In the genomic region with DNA sequence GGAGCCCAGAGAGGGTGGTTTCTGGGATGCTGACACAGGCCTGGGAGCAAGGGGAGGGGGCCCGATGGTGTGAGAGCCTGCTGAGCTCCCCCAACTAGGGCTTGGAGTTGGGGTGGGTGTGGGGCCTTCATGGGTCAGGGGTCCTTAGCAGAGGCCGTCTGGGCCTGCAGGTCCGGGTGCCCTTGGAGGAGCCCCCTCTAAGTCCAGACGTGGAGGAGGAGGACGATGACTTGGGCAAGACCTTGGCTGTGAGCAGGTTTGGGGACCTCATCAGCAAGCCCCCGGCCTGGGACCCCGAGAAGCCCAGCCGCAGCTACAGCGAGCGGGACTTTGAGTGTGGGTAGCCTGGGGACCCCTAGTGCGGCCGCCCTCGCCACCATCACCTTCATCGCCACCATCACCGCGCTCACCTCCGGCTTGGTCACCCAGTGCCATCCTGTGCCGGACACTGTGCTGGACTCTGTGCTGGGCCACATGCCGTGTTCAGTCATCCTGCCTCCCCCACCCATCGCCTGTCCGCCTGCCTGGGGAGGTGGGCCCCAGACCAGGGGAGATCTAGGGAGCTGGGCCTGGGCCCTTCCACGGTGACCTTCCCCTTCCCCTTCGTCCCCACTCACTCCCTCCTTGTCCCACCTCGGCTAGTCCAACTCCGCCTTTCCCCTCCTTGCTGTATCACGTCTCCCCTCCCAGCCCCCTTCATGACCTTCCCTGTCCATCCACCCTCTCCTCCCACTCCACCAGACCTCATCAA, we compare ENCODE assay signal across 11 cellular contexts. TPM values are rescaled to one million over a fixed set of nuclear protein-coding genes. Genes with fewer than 3 reads are reported as not detected.
DNase-seq lines count a peak whose midpoint lies in the region; ATAC-seq, FAIRE-seq and TF ChIP-seq lines count a peak whose summit lies in the region.
"Had no signal": no experiment of that assay in that cellular context is flagged by ENCODE, and none has a peak within 500 bp of the region (broad histone marks: within the 10 kb centered on the region; RNA-seq: fewer than 3 reads in every experiment).

No MANE protein-coding gene starts in this region.

- no peak for FAIRE-seq in kidney (lab: Jason Lieb, UNC)
- FAIRE-seq: HTR-8/SVneo had no signal

- H3K27me3 ChIP-seq in stomach, result peaks cover 0 to 35% (median 23%) of the 10 kb centered on the region in 3 donors

- H3K36me3 ChIP-seq in kidney (ENCODE audit: control insufficient read depth in 1 of 2, insufficient read depth in 2 of 2, low read length in 2 of 2) (no peaks in the 10 kb centered on the region), stomach (no peaks in the 10 kb centered on the region)

- TF ChIP-seq EP300 in stomach (IDR thresholded peaks at IDR 0.05), result no peak

- H3K9me3 ChIP-seq in kidney (ENCODE audit: control insufficient read depth in 1 of 2, low read length in 2 of 2) (no peaks in the 10 kb centered on the region), stomach (no peaks in the 10 kb centered on the region)

- no peak for TF ChIP-seq POLR2A in stomach (IDR thresholded peaks at IDR 0.05)

- H3K4me1 ChIP-seq in kidney (ENCODE audit: control insufficient read depth in 1 of 2, insufficient read depth in 1 of 2, low read depth in 1 of 2, low read length in 2 of 2), result no peaks in the 10 kb centered on the region
- H3K4me1 ChIP-seq in stomach, result peaks cover 6 to 16% (median 8%) of the 10 kb centered on the region in 4 donors

- ATAC-seq in HG02840 (IDR thresholded peaks at IDR 0.05; ENCODE audit: low FRiP score, unreplicated experiment) (no peak), GM19035 (IDR thresholded peaks at IDR 0.05; ENCODE audit: unreplicated experiment) (no peak)

- no peak for TF ChIP-seq CTCF in LNCaP clone FGC (IDR thresholded peaks at IDR 0.05; ENCODE audit: control insufficient read depth, extremely low read depth, insufficient read depth)
- TF ChIP-seq CTCF in kidney (IDR thresholded peaks at IDR 0.05; ENCODE audit: borderline replicate concordance, extremely low read depth, insufficient read depth), result no peak
- no peak for TF ChIP-seq CTCF in stomach (IDR thresholded peaks at IDR 0.05)

- H3K4me3 ChIP-seq in LNCaP clone FGC (ENCODE audit: low read depth, low read length) (peak overlapping the region; percentile 56), kidney (ENCODE audit: low read length in 2 of 2) (peak overlapping the region in 1 of 2 donors; percentile 46), stomach (peak overlapping the region; percentile 57 to 72 (median 60))

- H3K9ac ChIP-seq in kidney (ENCODE audit: low read length in 2 of 2), result no peak overlapping the region

- no peak for DNase-seq in LNCaP clone FGC (ENCODE audit: low read depth)
- DNase-seq in caudate nucleus (lab: John Stamatoyannopoulos, UW), result no peak
- DNase-seq in kidney, result peak; percentile 69
- DNase-seq in stomach, result no peak
- no peak for DNase-seq in medulla oblongata (ENCODE audit: extremely low spot score)
- DNase-seq in MV-4-11 (lab: John Stamatoyannopoulos, UW), result no peak
- DNase-seq: activated CD4-positive, alpha-beta memory T cell treated with anti-CD3 and anti-CD28 coated beads, Interleukin-2, amount 10 ng/mL, durations not matched to agents 7 days and 5 days; cortex of kidney had no signal

- peak overlapping the region; percentile 16 for H3K27ac ChIP-seq in caudate nucleus (ENCODE audit: low read depth, low read length)
- no peak overlapping the region for H3K27ac ChIP-seq in kidney (ENCODE audit: low read depth in 2 of 2, low read length in 2 of 2)
- no peak overlapping the region for H3K27ac ChIP-seq in stomach

- 83 to 89% (median 85%) methylated on average over 25 to 26 of the region's 26 CpGs for WGBS in stomach, 5 donors

- intact Hi-C loops in kidney (cut with DNase I) (no loop called here), stomach (cut with DNase I; ENCODE audit: low total_unique reads) (no loop called here)

RNA-seq across cellular contexts. Expression of a gene that starts 1.0 kb away (rescaled TPM):
- 4.9 TPM for total RNA-seq in kidney
- polyA plus RNA-seq in kidney (ENCODE audit: insufficient read depth, low read depth, low replicate concordance), result 5.2 TPM
- total RNA-seq in stomach, result 10 to 100 TPM in 1 of 5 donors, 1 to 10 TPM in 2, under 1 TPM in 1, not detected in 1; 0.58 to 22.8 (median 1.9) TPM
- 1 to 10 TPM; 1.2 to 2.5 (median 1.6) TPM for polyA plus RNA-seq in stomach
- total RNA-seq: activated CD4-positive, alpha-beta memory T cell treated with anti-CD3 and anti-CD28 coated beads, Interleukin-2, amount 10 ng/mL, durations not matched to agents 7 days and 5 days had no signal

RNA-seq across cellular contexts. Expression of a gene that starts 30.8 kb away (rescaled TPM):
- total RNA-seq in kidney, result 33.7 TPM
- polyA plus RNA-seq in kidney (ENCODE audit: insufficient read depth, low read depth, low replicate concordance), result 12.5 TPM
- 10 to 100 TPM; 10.7 to 89.5 (median 17.1) TPM for total RNA-seq in stomach
- 10 to 100 TPM in 1 of 3 donors, 1 to 10 TPM in 2; 6.8 to 23.8 (median 6.9) TPM for polyA plus RNA-seq in stomach

RNA-seq across cellular contexts. Expression of a gene that starts 56.3 kb away (rescaled TPM):
- 1.2 TPM for total RNA-seq in kidney
- polyA plus RNA-seq in kidney (ENCODE audit: insufficient read depth, low read depth, low replicate concordance), result 2.5 TPM
- 1 to 10 TPM in 1 of 5 donors, not detected in 4; 1.8 TPM for total RNA-seq in stomach
- polyA plus RNA-seq in stomach, result under 1 TPM in 1 of 3 donors, not detected in 2; 0.63 TPM
- total RNA-seq: activated CD4-positive, alpha-beta memory T cell treated with anti-CD3 and anti-CD28 coated beads, Interleukin-2, amount 10 ng/mL, durations not matched to agents 7 days and 5 days had no signal

RNA-seq across cellular contexts. Expression of a gene that starts 57.1 kb away (rescaled TPM):
- 123 TPM for total RNA-seq in kidney
- polyA plus RNA-seq in kidney (ENCODE audit: insufficient read depth, low read depth, low replicate concordance), result 89.5 TPM
- total RNA-seq in stomach, result 10 to 100 TPM; 19.8 to 55.4 (median 47.1) TPM
- polyA plus RNA-seq in stomach, result 10 to 100 TPM; 30.3 to 62.1 (median 31.9) TPM
- total RNA-seq: activated CD4-positive, alpha-beta memory T cell treated with anti-CD3 and anti-CD28 coated beads, Interleukin-2, amount 10 ng/mL, durations not matched to agents 7 days and 5 days had no signal
